Comparison of ENCODE assay signal across 38 cellular contexts in the genomic region with DNA sequence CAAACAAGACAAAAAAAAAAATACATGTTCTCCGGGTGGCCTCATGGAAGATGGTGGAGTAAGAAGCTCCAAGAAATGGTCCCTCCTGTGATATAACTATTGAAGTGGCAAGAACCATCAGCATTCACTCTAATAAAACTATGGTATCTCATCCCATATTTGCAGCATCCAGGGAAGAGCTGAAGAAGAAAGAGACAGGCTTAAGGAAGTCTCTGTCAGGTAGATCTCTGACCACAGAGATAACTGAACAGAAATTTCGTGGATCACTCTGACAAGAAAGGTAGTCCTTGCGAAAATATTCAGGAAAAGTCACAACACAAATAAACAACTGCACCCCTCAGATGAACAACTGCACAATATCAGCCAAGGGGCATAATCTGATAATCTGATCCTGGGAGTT. TPM values are rescaled to one million over a fixed set of nuclear protein-coding genes. Genes with fewer than 3 reads are reported as not detected.
"Had no signal": no experiment of that assay in that cellular context is flagged by ENCODE, and none has a peak within 500 bp of the region (broad histone marks: within the 10 kb centered on the region; RNA-seq: fewer than 3 reads in every experiment).

No MANE protein-coding gene starts in this region.

- H3K36me3 ChIP-seq: MG63 had no signal

- H3K4me2 ChIP-seq: KMS-11 had no signal

- H3K27me3 ChIP-seq: MG63 had no signal

- DNase-seq: Karpas-422, Kasumi-1, KG1, MG63, MM.1S, MV-4-11, NCI-H1048, NCI-H1092, NCI-H1092 treated with DMSO at 0.1 percent for 48 hours, NCI-H1105, NCI-H1105 treated with DMSO at 0.1 percent for 48 hours, NCI-H1417, NCI-H1417 treated with DMSO at 0.1 percent for 48 hours, NCI-H1436, NCI-H1436 treated with DMSO at 0.1 percent for 48 hours, NCI-H146, NCI-H1694, NCI-H1694 treated with DMSO at 0.1 percent for 48 hours, NCI-H187, NCI-H187 treated with DMSO at 0.1 percent for 48 hours, NCI-H1930, NCI-H2029, NCI-H2029 treated with DMSO at 0.1 percent for 48 hours, NCI-H2081, NCI-H2081 treated with DMSO at 0.1 percent for 48 hours, NCI-H2107, NCI-H2171 treated with DMSO at 0.1 percent for 48 hours, NCI-H2227 treated with DMSO at 0.1 percent for 48 hours, NCI-H226, NCI-H345, NCI-H446, NCI-H446 treated with DMSO at 0.1 percent for 48 hours, NCI-H510A had no signal

- H3K9ac ChIP-seq: KMS-11 had no signal

- H3K4me3 ChIP-seq: MG63 had no signal

- H3K27ac ChIP-seq: KMS-11 had no signal

RNA-seq across cellular contexts. Expression of a gene that starts 54.6 kb away (rescaled TPM):
- total RNA-seq: LHCN-M2, M059J, MCF 10A, NCI-H460 had no signal
